Comparison of ENCODE assay signal across 14 cellular contexts in genomic region chr4:16508968-16509367, GRCh38.
DNase-seq lines count a peak whose midpoint lies in the region; ATAC-seq, FAIRE-seq and TF ChIP-seq lines count a peak whose summit lies in the region.
"Had no signal": no experiment of that assay in that cellular context is flagged by ENCODE, and none has a peak within 500 bp of the region (broad histone marks: within the 10 kb centered on the region; RNA-seq: fewer than 3 reads in every experiment).

No MANE protein-coding gene starts in this region.

- H2AFZ ChIP-seq in MM.1S (ENCODE audit: low read length): no peak overlapping the region

- H3K4me2 ChIP-seq in MM.1S (ENCODE audit: low read depth, low read length): no peak overlapping the region

- no peaks in the 10 kb centered on the region for H4K20me1 ChIP-seq in MM.1S (ENCODE audit: insufficient read depth, low read length)

- H3K4me3 ChIP-seq in MM.1S (ENCODE audit: low read length) (no peak overlapping the region), epithelial cell of esophagus (ENCODE audit: low read length) (no peak overlapping the region), retinal pigment epithelial cell (ENCODE audit: low read length) (no peak overlapping the region), pancreas (no peak overlapping the region)
- H3K4me3 ChIP-seq: skin epidermis, vagina had no signal

- no peak for FAIRE-seq in pancreas (lab: Jason Lieb, UNC)

- no peaks in the 10 kb centered on the region for H3K9me2 ChIP-seq in MM.1S (replicated peaks; ENCODE audit: insufficient read depth, low read length)

- no peaks in the 10 kb centered on the region for H3K79me2 ChIP-seq in MM.1S (ENCODE audit: low read length)

- H3K4me1 ChIP-seq in MM.1S (ENCODE audit: low read length) (no peaks in the 10 kb centered on the region), pancreas (no peaks in the 10 kb centered on the region)
- H3K4me1 ChIP-seq: vagina had no signal

- H3K27ac ChIP-seq in MM.1S (ENCODE audit: low read length): no peak overlapping the region
- no peak overlapping the region for H3K27ac ChIP-seq in pancreas
- H3K27ac ChIP-seq: skin epidermis, vagina had no signal

- H3K36me3 ChIP-seq in MM.1S (replicated peaks; ENCODE audit: insufficient read depth, low read length) (no peaks in the 10 kb centered on the region; the same call in 1 of the 2 replicates), pancreas (no peaks in the 10 kb centered on the region)

- 47 to 71% methylated on average over 1 of the region's 1 CpG for WGBS in pancreas, 2 donors

- no peaks in the 10 kb centered on the region for H3F3A ChIP-seq in MM.1S (ENCODE audit: insufficient read depth, low read length)

- no peak for ATAC-seq in pancreas

- H3K27me3 ChIP-seq in MM.1S (replicated peaks; ENCODE audit: insufficient read depth, low read length): no peaks in the 10 kb centered on the region
- H3K27me3 ChIP-seq in pancreas: no peaks in the 10 kb centered on the region
- H3K27me3 ChIP-seq: vagina had no signal

- DNase-seq in MM.1S (no peak), epithelial cell of esophagus (ENCODE audit: low read depth) (peak; percentile 5), retinal pigment epithelial cell (ENCODE audit: low read depth) (no peak), pancreas (no peak), NCI-H82 (lab: John Stamatoyannopoulos, UW) (no peak), NCI-H2029 (lab: John Stamatoyannopoulos, UW) (no peak)
- DNase-seq: activated CD4-positive, alpha-beta T cell treated with anti-CD3 and anti-CD28 coated beads, Interleukin-2, amount 50 U/mL, for 4 hours; activated naive CD4-positive, alpha-beta T cell; hypothalamus; NCI-H1417; NCI-H526 treated with DMSO at 0.1 percent for 48 hours had no signal

- peak; percentile 53; the same call in 2 of the 3 replicates for TF ChIP-seq CTCF in GM12872 (IDR thresholded peaks at IDR 0.05; ENCODE audit: insufficient read depth, low read depth, low read length)
- peak; percentile 33 for TF ChIP-seq CTCF in MM.1S (IDR thresholded peaks at IDR 0.05; ENCODE audit: low read length)
- TF ChIP-seq CTCF in epithelial cell of esophagus (IDR thresholded peaks at IDR 0.05; ENCODE audit: insufficient read depth, low read depth, low read length, missing control alignments): peak; percentile 19
- peak; percentile 60 for TF ChIP-seq CTCF in retinal pigment epithelial cell (conservative IDR thresholded peaks at IDR 0.05; ENCODE audit: low read depth, low read length)
- TF ChIP-seq CTCF in pancreas (IDR thresholded peaks at IDR 0.05): no peak

- intact Hi-C loops in pancreas (cut with DNase I): no loop called here

- H3K9me3 ChIP-seq in MM.1S (replicated peaks; ENCODE audit: insufficient read depth, low read length) (0 out of 2 replicates have a peak, but pooled peaks cover 5% of the 10 kb centered on the region), pancreas (no peaks in the 10 kb centered on the region)
- H3K9me3 ChIP-seq: vagina had no signal

- H3K9ac ChIP-seq in MM.1S (ENCODE audit: low read length): no peak overlapping the region

Comparison
In these comparisons a context has a peak if more than half of its experiments do, and no peak if none do; other contexts are left out.
1. CTCF ChIP-seq: peak in GM12872 (single experiment), MM.1S (single experiment), epithelial cell of esophagus (single experiment) and retinal pigment epithelial cell (single experiment); none in pancreas (0 of 4).